In genomic region chr7:122528879-122529481, GRCh38 we compare ENCODE assay signal across 8 cellular contexts.
A peak's percentile ranks its signal among the peaks of the same experiment; 100 is the strongest.
DNase-seq lines count a peak whose midpoint lies in the region; ATAC-seq and TF ChIP-seq lines count a peak whose summit lies in the region.

No MANE protein-coding gene starts in this region.

- no peaks in the 10 kb centered on the region for H4K20me1 ChIP-seq in SK-N-SH (ENCODE audit: insufficient read depth)

- intact Hi-C loops in tibial artery (cut with DNase I; ENCODE audit: low total_unique reads) = loop anchor here (10.0 kb wide), 1 partner anchor 304 kb away; no protein-coding TSS in a partner anchor

- no peaks in the 10 kb centered on the region for H3K9me2 ChIP-seq in SK-N-SH

- H3K79me2 ChIP-seq in SK-N-SH (ENCODE audit: insufficient read depth) = no peaks in the 10 kb centered on the region

- no peak for TF ChIP-seq EP300 in SK-N-SH (IDR thresholded peaks at IDR 0.05; ENCODE audit: borderline replicate concordance in 1 of 2, low read depth in 1 of 2, low read length in 1 of 2)

- H3F3A ChIP-seq in SK-N-SH (replicated peaks; ENCODE audit: insufficient read depth) = no peaks in the 10 kb centered on the region

- no peak overlapping the region for H3K9ac ChIP-seq in SK-N-SH

- H3K4me3 ChIP-seq in SK-N-SH (ENCODE audit: low read depth in 2 of 2, low read length in 1 of 2) (no peak overlapping the region; a peak in 1 of 4 replicates), tibial artery (no peak overlapping the region)

- ATAC-seq in HG02798 (IDR thresholded peaks at IDR 0.05; ENCODE audit: poor library complexity, unreplicated experiment) (no peak), GM18868 (IDR thresholded peaks at IDR 0.05; ENCODE audit: unreplicated experiment) (no peak), HG02870 (IDR thresholded peaks at IDR 0.05; ENCODE audit: unreplicated experiment) (no peak)

- CTCF ChIA-PET in GM10248 (lab: Yijun Ruan, JAX) = interaction anchor here (1.0 to 1.6 kb wide), 8 partner anchors 8 to 439 kb away, joined by 3 to 12 read pairs (median 6); no protein-coding TSS in a partner anchor
- CTCF ChIA-PET in SK-N-SH (lab: Yijun Ruan, JAX) = interaction anchor here (0.7 to 2.4 kb wide), 22 partner anchors 9 to 440 kb away, joined by 3 to 14 read pairs (median 3); no protein-coding TSS in a partner anchor

- WGBS in SK-N-SH (ENCODE audit: low lambda C conversion rate) = under 1% methylated on average over 3 of the region's 3 CpGs

- POLR2A ChIA-PET in GM10248 (lab: Yijun Ruan, JAX) (no interaction called here), SK-N-SH (lab: Yijun Ruan, JAX) (no interaction called here)

- H3K27me3 ChIP-seq in SK-N-SH (ENCODE audit: insufficient read depth) (no peaks in the 10 kb centered on the region), tibial artery (no peaks in the 10 kb centered on the region)

- H2AFZ ChIP-seq in SK-N-SH (ENCODE audit: low read depth) = no peak overlapping the region

- no peaks in the 10 kb centered on the region for H3K9me3 ChIP-seq in SK-N-SH
- H3K9me3 ChIP-seq in tibial artery = no peaks in the 10 kb centered on the region

- TF ChIP-seq CTCF in GM10248 (IDR thresholded peaks at IDR 0.05; ENCODE audit: control extremely low read depth, extremely low read depth, low read depth, missing control alignments) (peak; percentile 43), SK-N-SH (IDR thresholded peaks at IDR 0.05) (peak; percentile 94), tibial artery (IDR thresholded peaks at IDR 0.05) (peak; percentile 45)

- H3K36me3 ChIP-seq in SK-N-SH (replicated peaks in 1 of 2; ENCODE audit: control insufficient read depth in 1 of 2, insufficient read depth in 2 of 2, low read length in 1 of 2) = no peaks in the 10 kb centered on the region
- no peaks in the 10 kb centered on the region for H3K36me3 ChIP-seq in tibial artery

- no peaks in the 10 kb centered on the region; a peak in 1 of 4 replicates for H3K4me1 ChIP-seq in SK-N-SH (ENCODE audit: control insufficient read depth in 1 of 2, insufficient read depth in 2 of 2, low read depth in 1 of 2, low read length in 1 of 2)
- no peaks in the 10 kb centered on the region for H3K4me1 ChIP-seq in tibial artery

- peak; percentile 60 for TF ChIP-seq RAD21 in SK-N-SH (IDR thresholded peaks at IDR 0.05; ENCODE audit: low read length)

- peak; percentile 19 for DNase-seq in GM10248 (ENCODE audit: extremely low spot score)
- DNase-seq in LHCN-M2 (ENCODE audit: low read depth) = peak; percentile 24
- peak; percentile 17 for DNase-seq in SK-N-SH
- DNase-seq in globus pallidus (ENCODE audit: low spot score) = peak; percentile 40
- no peak for DNase-seq in tibial artery

- no peak overlapping the region for H3K27ac ChIP-seq in SK-N-SH (ENCODE audit: low read depth in 2 of 2, low read length in 1 of 2)
- no peak overlapping the region for H3K27ac ChIP-seq in tibial artery

- H3K4me2 ChIP-seq in SK-N-SH = no peak overlapping the region

TF ChIP-seq in SK-N-SH, 30 proteins besides CTCF, POLR2A, EP300 and RAD21:
- TF ChIP-seq USF2 (IDR thresholded peaks at IDR 0.05; ENCODE audit: borderline replicate concordance, low read depth, low read length) (no peak), NRF1 (IDR thresholded peaks at IDR 0.05; ENCODE audit: low read depth, low read length) (no peak), FOXM1 (IDR thresholded peaks at IDR 0.05; ENCODE audit: low read depth) (no peak), SMC3 (IDR thresholded peaks at IDR 0.05; ENCODE audit: low read depth, low read length) (peak; percentile 40), RCOR1 (IDR thresholded peaks at IDR 0.05; ENCODE audit: low read length) (no peak), MAX (IDR thresholded peaks at IDR 0.05; ENCODE audit: low read depth) (no peak)
TF ChIP-seq in SK-N-SH: peak in this region for 1.

Comparison
In these comparisons a context has a peak if more than half of its experiments do, and no peak if none do; other contexts are left out.
1. DNase-seq: peak in GM10248 (single experiment), LHCN-M2 (single experiment), SK-N-SH (single experiment) and globus pallidus (single experiment); none in tibial artery (0 of 2).
2. CTCF ChIP-seq: peak in every context shown above with its lines; median percentile 94 in SK-N-SH; 45 in tibial artery; 43 in GM10248.